Comparison of ENCODE assay signal across 24 cellular contexts in the genomic region with DNA sequence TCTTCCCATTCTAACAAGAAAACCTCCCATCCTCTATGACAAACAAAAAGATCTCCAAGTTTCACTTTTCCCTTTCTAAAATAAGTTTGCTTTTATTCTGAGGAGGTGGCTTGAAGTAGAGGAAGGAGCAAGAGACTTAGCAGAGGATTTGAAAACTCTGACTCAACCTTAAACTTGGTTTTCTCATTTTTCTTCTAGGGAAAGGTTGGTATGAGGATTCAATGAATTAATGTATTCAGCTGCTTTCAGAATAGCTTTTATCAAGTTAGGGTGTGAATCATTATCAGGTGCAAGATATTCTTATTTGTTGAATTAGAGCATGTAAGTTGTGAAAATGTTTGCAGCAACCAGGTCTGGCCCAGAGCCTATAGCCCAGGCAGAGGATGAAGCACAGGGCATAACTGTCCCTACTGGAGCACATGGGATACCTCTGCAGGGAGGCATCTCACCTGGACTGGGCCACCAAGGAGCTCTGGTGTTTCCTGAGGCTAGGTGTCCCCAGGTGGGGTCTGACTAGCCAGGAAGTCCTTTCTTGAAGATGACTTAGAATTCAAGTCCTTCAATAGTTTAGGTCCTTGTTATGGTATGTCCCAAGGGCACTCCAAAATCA. TPM values are rescaled to one million over a fixed set of nuclear protein-coding genes. Genes with fewer than 3 reads are reported as not detected.
A peak's percentile ranks its signal among the peaks of the same experiment; 100 is the strongest.
DNase-seq lines count a peak whose midpoint lies in the region; ATAC-seq lines count a peak whose summit lies in the region.
"Had no signal": no experiment of that assay in that cellular context is flagged by ENCODE, and none has a peak within 500 bp of the region (broad histone marks: within the 10 kb centered on the region; RNA-seq: fewer than 3 reads in every experiment).

No MANE protein-coding gene starts in this region.

- DNase-seq in activated T-cell treated with anti-CD3 and anti-CD28 coated beads, Interleukin-2, amount 50 U/mL, for 24 hours: peak; percentile 45
- DNase-seq in activated T-cell treated with anti-CD3 and anti-CD28 coated beads, Interleukin-2, amount 50 U/mL, for 1 hour: no peak
- peak; percentile 27 for DNase-seq in activated CD4-positive, alpha-beta memory T cell treated with anti-CD3 and anti-CD28 coated beads for 36 hours
- no peak for DNase-seq in activated naive CD8-positive, alpha-beta T cell treated with anti-CD3 and anti-CD28 coated beads, Interleukin-2, amount 50 U/mL, for 24 hours
- no peak for DNase-seq in G401 (ENCODE audit: low spot score)
- no peak for DNase-seq in effector memory CD8-positive, alpha-beta T cell
- DNase-seq: activated CD8-positive, alpha-beta memory T cell treated with anti-CD3 and anti-CD28 coated beads for 24 hours; activated effector memory CD4-positive, alpha-beta T cell treated with Interleukin-2 at 50 U/mL for 16 hours; dorsolateral prefrontal cortex; H9; heart left ventricle; IMR-90; NCI-H2081 treated with DMSO at 0.1 percent for 48 hours; NCI-H446 treated with DMSO at 0.1 percent for 48 hours; NK-92 treated with Interleukin-12 subunit alpha and Interleukin-12 subunit beta, amount 100 ng/mL, for 24 hours; SIG-M5; spleen; stimulated activated CD4-positive, alpha-beta T cell treated with anti-CD3 and anti-CD28 coated beads, Interleukin-4, amount 100 ng/mL, for 4 hours; upper lobe of right lung had no signal

- H3K4me3 Mint-ChIP-seq in activated T-cell treated with anti-CD3 and anti-CD28 coated beads, Interleukin-2, amount 50 U/mL, for 24 hours: peak overlapping the region; percentile 23
- peak overlapping the region; percentile 26 for H3K4me3 Mint-ChIP-seq in activated CD4-positive, alpha-beta memory T cell treated with anti-CD3 and anti-CD28 coated beads for 36 hours
- H3K4me3 Mint-ChIP-seq in activated naive CD8-positive, alpha-beta T cell treated with anti-CD3 and anti-CD28 coated beads, Interleukin-2, amount 50 U/mL, for 24 hours: no peak overlapping the region
- no peak overlapping the region for H3K4me3 Mint-ChIP-seq in stimulated activated naive CD8-positive, alpha-beta T cell treated with anti-CD3 and anti-CD28 coated beads, Interleukin-15, Interleukin-2, amounts not matched to agents 100 ng/mL and 50 ng/mL, for 24 hours
- H3K4me3 Mint-ChIP-seq in effector memory CD8-positive, alpha-beta T cell: no peak overlapping the region
- H3K4me3 Mint-ChIP-seq: H9; natural killer cell treated with Interleukin-12 subunit alpha and Interleukin-12 subunit beta and Interleukin-15 and Interleukin-18, amount 100 ng/mL, for 72 hours had no signal

- POLR2A ChIA-PET in activated CD4-positive, alpha-beta memory T cell treated with anti-CD3 and anti-CD28 coated beads for 36 hours (lab: Charles Lee): interaction anchor here (1.0 kb wide), 1 partner anchor 51 kb away, joined by 3 read pairs; no protein-coding TSS in a partner anchor

- peaks cover 95% of the 10 kb centered on the region for H3K36me3 Mint-ChIP-seq in activated T-cell treated with anti-CD3 and anti-CD28 coated beads, Interleukin-2, amount 50 U/mL, for 24 hours (ENCODE audit: low read depth)
- H3K36me3 Mint-ChIP-seq in activated CD4-positive, alpha-beta memory T cell treated with anti-CD3 and anti-CD28 coated beads for 36 hours: peaks cover 77% of the 10 kb centered on the region
- peaks cover 72% of the 10 kb centered on the region for H3K36me3 Mint-ChIP-seq in activated naive CD8-positive, alpha-beta T cell treated with anti-CD3 and anti-CD28 coated beads, Interleukin-2, amount 50 U/mL, for 24 hours (ENCODE audit: low read depth)
- H3K36me3 Mint-ChIP-seq in stimulated activated naive CD8-positive, alpha-beta T cell treated with anti-CD3 and anti-CD28 coated beads, Interleukin-15, Interleukin-2, amounts not matched to agents 100 ng/mL and 50 ng/mL, for 24 hours (ENCODE audit: low read depth): peaks cover 84% of the 10 kb centered on the region
- peaks cover 61% of the 10 kb centered on the region for H3K36me3 Mint-ChIP-seq in effector memory CD8-positive, alpha-beta T cell (ENCODE audit: insufficient read depth)

- ATAC-seq in activated naive CD8-positive, alpha-beta T cell treated with anti-CD3 and anti-CD28 coated beads, Interleukin-2, amount 50 U/mL, for 24 hours: peak; percentile 60
- ATAC-seq in HG03520 (IDR thresholded peaks at IDR 0.05; ENCODE audit: unreplicated experiment): no peak
- ATAC-seq in effector memory CD8-positive, alpha-beta T cell (replicated peaks): no peak
- ATAC-seq: heart left ventricle, left lobe of liver, Panc1, upper lobe of right lung had no signal

- in situ Hi-C loops in G401 (cut with HindIII; ENCODE audit: low sequenced_read_pairs): no loop called here

- intact Hi-C loops in activated CD4-positive, alpha-beta memory T cell treated with anti-CD3 and anti-CD28 coated beads for 36 hours (cut with micrococcal nuclease): no loop called here

- CTCF ChIA-PET in activated CD4-positive, alpha-beta memory T cell treated with anti-CD3 and anti-CD28 coated beads for 36 hours (lab: Charles Lee): no interaction called here

- peak overlapping the region; percentile 79 for H3K27ac Mint-ChIP-seq in activated T-cell treated with anti-CD3 and anti-CD28 coated beads, Interleukin-2, amount 50 U/mL, for 24 hours
- H3K27ac Mint-ChIP-seq in activated CD4-positive, alpha-beta memory T cell treated with anti-CD3 and anti-CD28 coated beads for 36 hours: peak overlapping the region; percentile 79
- peak overlapping the region; percentile 82 for H3K27ac Mint-ChIP-seq in activated naive CD8-positive, alpha-beta T cell treated with anti-CD3 and anti-CD28 coated beads, Interleukin-2, amount 50 U/mL, for 24 hours
- peak overlapping the region; percentile 64 for H3K27ac Mint-ChIP-seq in stimulated activated naive CD8-positive, alpha-beta T cell treated with anti-CD3 and anti-CD28 coated beads, Interleukin-15, Interleukin-2, amounts not matched to agents 100 ng/mL and 50 ng/mL, for 24 hours
- H3K27ac Mint-ChIP-seq in effector memory CD8-positive, alpha-beta T cell: no peak overlapping the region
- H3K27ac Mint-ChIP-seq: H9; natural killer cell treated with Interleukin-12 subunit alpha and Interleukin-12 subunit beta and Interleukin-15 and Interleukin-18, amount 100 ng/mL, for 72 hours had no signal

- H3K4me1 Mint-ChIP-seq in activated T-cell treated with anti-CD3 and anti-CD28 coated beads, Interleukin-2, amount 50 U/mL, for 24 hours (ENCODE audit: low read depth): peaks cover 78% of the 10 kb centered on the region
- H3K4me1 Mint-ChIP-seq in activated CD4-positive, alpha-beta memory T cell treated with anti-CD3 and anti-CD28 coated beads for 36 hours (ENCODE audit: low read depth): peaks cover 53% of the 10 kb centered on the region
- H3K4me1 Mint-ChIP-seq in activated naive CD8-positive, alpha-beta T cell treated with anti-CD3 and anti-CD28 coated beads, Interleukin-2, amount 50 U/mL, for 24 hours: peaks cover 66% of the 10 kb centered on the region
- peaks cover 81% of the 10 kb centered on the region for H3K4me1 Mint-ChIP-seq in stimulated activated naive CD8-positive, alpha-beta T cell treated with anti-CD3 and anti-CD28 coated beads, Interleukin-15, Interleukin-2, amounts not matched to agents 100 ng/mL and 50 ng/mL, for 24 hours (ENCODE audit: low read depth)
- H3K4me1 Mint-ChIP-seq in effector memory CD8-positive, alpha-beta T cell (ENCODE audit: low read depth in 2 of 2): peaks cover 4 to 10% of the 10 kb centered on the region in 2 donors

- no peaks in the 10 kb centered on the region for H3K9me3 Mint-ChIP-seq in activated T-cell treated with anti-CD3 and anti-CD28 coated beads, Interleukin-2, amount 50 U/mL, for 24 hours
- H3K9me3 Mint-ChIP-seq in activated CD4-positive, alpha-beta memory T cell treated with anti-CD3 and anti-CD28 coated beads for 36 hours: no peaks in the 10 kb centered on the region
- no peaks in the 10 kb centered on the region for H3K9me3 Mint-ChIP-seq in activated naive CD8-positive, alpha-beta T cell treated with anti-CD3 and anti-CD28 coated beads, Interleukin-2, amount 50 U/mL, for 24 hours
- H3K9me3 Mint-ChIP-seq in stimulated activated naive CD8-positive, alpha-beta T cell treated with anti-CD3 and anti-CD28 coated beads, Interleukin-15, Interleukin-2, amounts not matched to agents 100 ng/mL and 50 ng/mL, for 24 hours: no peaks in the 10 kb centered on the region
- no peaks in the 10 kb centered on the region for H3K9me3 Mint-ChIP-seq in effector memory CD8-positive, alpha-beta T cell
- H3K9me3 Mint-ChIP-seq: H9; natural killer cell treated with Interleukin-12 subunit alpha and Interleukin-12 subunit beta and Interleukin-15 and Interleukin-18, amount 100 ng/mL, for 72 hours had no signal

- H3K27me3 Mint-ChIP-seq in activated T-cell treated with anti-CD3 and anti-CD28 coated beads, Interleukin-2, amount 50 U/mL, for 24 hours: no peaks in the 10 kb centered on the region
- no peaks in the 10 kb centered on the region for H3K27me3 Mint-ChIP-seq in activated CD4-positive, alpha-beta memory T cell treated with anti-CD3 and anti-CD28 coated beads for 36 hours
- no peaks in the 10 kb centered on the region for H3K27me3 Mint-ChIP-seq in activated naive CD8-positive, alpha-beta T cell treated with anti-CD3 and anti-CD28 coated beads, Interleukin-2, amount 50 U/mL, for 24 hours
- H3K27me3 Mint-ChIP-seq in stimulated activated naive CD8-positive, alpha-beta T cell treated with anti-CD3 and anti-CD28 coated beads, Interleukin-15, Interleukin-2, amounts not matched to agents 100 ng/mL and 50 ng/mL, for 24 hours: no peaks in the 10 kb centered on the region
- H3K27me3 Mint-ChIP-seq in effector memory CD8-positive, alpha-beta T cell: no peaks in the 10 kb centered on the region
- H3K27me3 Mint-ChIP-seq: natural killer cell treated with Interleukin-12 subunit alpha and Interleukin-12 subunit beta and Interleukin-15 and Interleukin-18, amount 100 ng/mL, for 72 hours had no signal

RNA-seq across cellular contexts. Expression of a gene that starts 42.3 kb away (rescaled TPM):
- total RNA-seq in activated CD4-positive, alpha-beta memory T cell treated with anti-CD3 and anti-CD28 coated beads for 36 hours: 100 to 1,000 TPM; 546 to 561 TPM
- 0.18 TPM in 1 of 2 replicates, not detected in the other for total RNA-seq in G401 (2014; rRNA removed; shearing (Covaris generic))

Comparison
In these comparisons a context has a peak if more than half of its experiments do, and no peak if none do; other contexts are left out.
1. DNase-seq: peak in activated T-cell treated with anti-CD3 and anti-CD28 coated beads, Interleukin-2, amount 50 U/mL, for 24 hours (single experiment) and activated CD4-positive, alpha-beta memory T cell treated with anti-CD3 and anti-CD28 coated beads for 36 hours (single experiment); none in activated T-cell treated with anti-CD3 and anti-CD28 coated beads, Interleukin-2, amount 50 U/mL, for 1 hour (single experiment), activated naive CD8-positive, alpha-beta T cell treated with anti-CD3 and anti-CD28 coated beads, Interleukin-2, amount 50 U/mL, for 24 hours (single experiment), G401 (single experiment) and effector memory CD8-positive, alpha-beta T cell (0 of 3).
2. H3K27ac Mint-ChIP-seq: peak in activated T-cell treated with anti-CD3 and anti-CD28 coated beads, Interleukin-2, amount 50 U/mL, for 24 hours (single experiment), activated CD4-positive, alpha-beta memory T cell treated with anti-CD3 and anti-CD28 coated beads for 36 hours (single experiment), activated naive CD8-positive, alpha-beta T cell treated with anti-CD3 and anti-CD28 coated beads, Interleukin-2, amount 50 U/mL, for 24 hours (single experiment) and stimulated activated naive CD8-positive, alpha-beta T cell treated with anti-CD3 and anti-CD28 coated beads, Interleukin-15, Interleukin-2, amounts not matched to agents 100 ng/mL and 50 ng/mL, for 24 hours (single experiment); none in effector memory CD8-positive, alpha-beta T cell (0 of 2).
3. H3K4me3 Mint-ChIP-seq: peak in activated T-cell treated with anti-CD3 and anti-CD28 coated beads, Interleukin-2, amount 50 U/mL, for 24 hours (single experiment) and activated CD4-positive, alpha-beta memory T cell treated with anti-CD3 and anti-CD28 coated beads for 36 hours (single experiment); none in activated naive CD8-positive, alpha-beta T cell treated with anti-CD3 and anti-CD28 coated beads, Interleukin-2, amount 50 U/mL, for 24 hours (single experiment), stimulated activated naive CD8-positive, alpha-beta T cell treated with anti-CD3 and anti-CD28 coated beads, Interleukin-15, Interleukin-2, amounts not matched to agents 100 ng/mL and 50 ng/mL, for 24 hours (single experiment) and effector memory CD8-positive, alpha-beta T cell (0 of 2).
4. RNA of a gene that starts 42.3 kb away (total RNA-seq): 546 to 561 TPM in activated CD4-positive, alpha-beta memory T cell treated with anti-CD3 and anti-CD28 coated beads for 36 hours; 0.18 TPM in G401; every median in the first group is over 100 times any median in the second.